In genomic region chr3:149572796-149573414, GRCh38 we compare ENCODE assay signal across 15 cellular contexts.
DNase-seq lines count a peak whose midpoint lies in the region; ATAC-seq and TF ChIP-seq lines count a peak whose summit lies in the region.
"Had no signal": no experiment of that assay in that cellular context is flagged by ENCODE, and none has a peak within 500 bp of the region (broad histone marks: within the 10 kb centered on the region; RNA-seq: fewer than 3 reads in every experiment).

No MANE protein-coding gene starts in this region.

- peak overlapping the region; percentile 84 for H3K27ac ChIP-seq in mesenchymal stem cell (ENCODE audit: low read length, poor library complexity, severe bottlenecking)
- no peak overlapping the region for H3K27ac ChIP-seq in upper lobe of right lung
- H3K27ac ChIP-seq: lower lobe of right lung, right lobe of liver had no signal

- H3K4me3 Mint-ChIP-seq in chondrocyte (ENCODE audit: unreplicated experiment), result no peak overlapping the region
- H3K4me3 Mint-ChIP-seq: activated naive CD8-positive, alpha-beta T cell treated with anti-CD3 and anti-CD28 coated beads for 36 hours; IgD-negative memory B cell had no signal

- H2AFZ ChIP-seq in mesenchymal stem cell (ENCODE audit: low read depth, low read length), result peak overlapping the region; percentile 64

- H3K9me3 Mint-ChIP-seq in chondrocyte (ENCODE audit: low read depth), result no peaks in the 10 kb centered on the region
- H3K9me3 Mint-ChIP-seq: activated naive CD8-positive, alpha-beta T cell treated with anti-CD3 and anti-CD28 coated beads for 36 hours; IgD-negative memory B cell had no signal

- peak overlapping the region; percentile 57 for H2AK5ac ChIP-seq in mesenchymal stem cell (ENCODE audit: low read length, severe bottlenecking)

- no peak overlapping the region for H3K23ac ChIP-seq in mesenchymal stem cell (ENCODE audit: low read length in 2 of 2)

- H3K18ac ChIP-seq in mesenchymal stem cell (ENCODE audit: low read depth in 1 of 2, low read length in 2 of 2), result peak overlapping the region; percentile 26 to 77

- H3K27ac Mint-ChIP-seq in chondrocyte (ENCODE audit: unreplicated experiment), result peak overlapping the region; percentile 77
- H3K27ac Mint-ChIP-seq: activated naive CD8-positive, alpha-beta T cell treated with anti-CD3 and anti-CD28 coated beads for 36 hours had no signal

- peak overlapping the region; percentile 15 to 74 for H3K4ac ChIP-seq in mesenchymal stem cell (ENCODE audit: low read depth in 1 of 2, low read length in 2 of 2)

- no peaks in the 10 kb centered on the region for H3K9me3 ChIP-seq in mesenchymal stem cell (ENCODE audit: control insufficient read depth, low read length)
- H3K9me3 ChIP-seq in upper lobe of right lung, result no peaks in the 10 kb centered on the region
- H3K9me3 ChIP-seq: BE2C, lower lobe of right lung, right lobe of liver had no signal

- H3K79me1 ChIP-seq in mesenchymal stem cell (replicated peaks; ENCODE audit: low read length, poor library complexity, severe bottlenecking), result no peaks in the 10 kb centered on the region

- H3K36me3 Mint-ChIP-seq in chondrocyte (ENCODE audit: low read depth), result peaks cover 11% of the 10 kb centered on the region
- H3K36me3 Mint-ChIP-seq: activated naive CD8-positive, alpha-beta T cell treated with anti-CD3 and anti-CD28 coated beads for 36 hours had no signal

- WGBS in mesenchymal stem cell, result 33% methylated on average over 5 of the region's 6 CpGs

- H3K36me3 ChIP-seq in mesenchymal stem cell (ENCODE audit: control insufficient read depth in 1 of 2, insufficient read depth in 2 of 2, low read depth in 1 of 2, low read length in 2 of 2) (peaks cover 5 to 29% of the 10 kb centered on the region in 2 experiments), upper lobe of right lung (peaks cover 19% of the 10 kb centered on the region)
- H3K36me3 ChIP-seq: BE2C, right lobe of liver had no signal

- DNase-seq in ACHN, result peak; percentile 71
- peak; percentile 66 to 85 for DNase-seq in NCI-H446 (lab: John Stamatoyannopoulos, UW)
- DNase-seq in chondrocyte (ENCODE audit: low spot score), result no peak
- peak; percentile 79 for DNase-seq in mesenchymal stem cell
- no peak for DNase-seq in OCI-M1 (lab: John Stamatoyannopoulos, UW)
- DNase-seq in DMS53 (lab: John Stamatoyannopoulos, UW), result no peak
- no peak for DNase-seq in NCI-H82 treated with DMSO at 0.1 percent for 48 hours (lab: John Stamatoyannopoulos, UW; ENCODE audit: unreplicated experiment)
- no peak for DNase-seq in upper lobe of right lung
- DNase-seq: activated CD4-positive, alpha-beta T cell treated with anti-CD3 and anti-CD28 coated beads, Interleukin-2, amount 50 U/mL, for 48 hours; activated naive CD8-positive, alpha-beta T cell treated with anti-CD3 and anti-CD28 coated beads for 36 hours; BE2C; lower lobe of right lung; right lobe of liver had no signal

- peak overlapping the region; percentile 59 for H3K9ac ChIP-seq in mesenchymal stem cell (ENCODE audit: low read length)

- H3K14ac ChIP-seq in mesenchymal stem cell (ENCODE audit: low read length in 2 of 2), result peak overlapping the region in 1 of 2 experiments; percentile 74

- no peak overlapping the region for H2BK120ac ChIP-seq in mesenchymal stem cell (ENCODE audit: low read depth, low read length)

- intact Hi-C loops in upper lobe of right lung (cut with DNase I), result no loop called here

- H4K8ac ChIP-seq in mesenchymal stem cell (ENCODE audit: low read length), result peak overlapping the region; percentile 66

- TF ChIP-seq CTCF in chondrocyte (IDR thresholded peaks at IDR 0.05) (no peak), upper lobe of right lung (IDR thresholded peaks at IDR 0.05) (no peak)

- peak overlapping the region; percentile 67 for H4K91ac ChIP-seq in mesenchymal stem cell (ENCODE audit: low read length)

- no peak overlapping the region for H2BK5ac ChIP-seq in mesenchymal stem cell (ENCODE audit: low read depth, low read length, poor library complexity, severe bottlenecking)

- peak overlapping the region; percentile 15 for H2BK15ac ChIP-seq in mesenchymal stem cell (ENCODE audit: low read depth, poor library complexity, severe bottlenecking)

- H3K4me2 ChIP-seq in mesenchymal stem cell (ENCODE audit: low read length, poor library complexity, severe bottlenecking), result no peak overlapping the region

- ATAC-seq in upper lobe of right lung, result no peak
- ATAC-seq: lower lobe of right lung, right lobe of liver had no signal

- H3K4me1 ChIP-seq in mesenchymal stem cell (ENCODE audit: control insufficient read depth, insufficient read depth, low read depth, low read length) (peaks cover 25% of the 10 kb centered on the region), upper lobe of right lung (peaks cover 32% of the 10 kb centered on the region)
- H3K4me1 ChIP-seq: right lobe of liver had no signal

- H3K27me3 ChIP-seq in mesenchymal stem cell (ENCODE audit: control insufficient read depth in 1 of 2, insufficient read depth in 1 of 2, low read length in 2 of 2) (no peaks in the 10 kb centered on the region), upper lobe of right lung (no peaks in the 10 kb centered on the region)
- H3K27me3 ChIP-seq: BE2C, right lobe of liver had no signal

- H3K27me3 Mint-ChIP-seq in chondrocyte (ENCODE audit: low read depth), result no peaks in the 10 kb centered on the region

- H3K4me3 ChIP-seq in mesenchymal stem cell (ENCODE audit: insufficient read depth in 1 of 2, low read depth in 1 of 2, low read length in 2 of 2) (peak overlapping the region in 1 of 2 experiments; percentile 32), upper lobe of right lung (no peak overlapping the region)
- H3K4me3 ChIP-seq: lower lobe of right lung, right lobe of liver, SK-N-MC had no signal

- peaks cover 66% of the 10 kb centered on the region for H3K4me1 Mint-ChIP-seq in chondrocyte (ENCODE audit: low read depth)

- in situ Hi-C loops in ACHN (cut with HindIII; ENCODE audit: low pct_ligation_motif_present, low pct_unique_long_range_greater_than_20kb, low sequenced_read_pairs), result no loop called here

- H2BK12ac ChIP-seq in mesenchymal stem cell (ENCODE audit: low read length in 2 of 2), result peak overlapping the region in 1 of 2 experiments; percentile 43

Comparison
In these comparisons a context has a peak if more than half of its experiments do, and no peak if none do; other contexts are left out.
1. DNase-seq: peak in ACHN (single experiment), NCI-H446 (2 of 2) and mesenchymal stem cell (single experiment); none in chondrocyte (single experiment), OCI-M1 (single experiment), DMS53 (single experiment), NCI-H82 treated with DMSO at 0.1 percent for 48 hours (single experiment) and upper lobe of right lung (single experiment).